Comparison of ENCODE assay signal across 16 cellular contexts in genomic region chr9:98517710-98518109, GRCh38.
A peak's percentile ranks its signal among the peaks of the same experiment; 100 is the strongest.
DNase-seq lines count a peak whose midpoint lies in the region; ATAC-seq, FAIRE-seq and TF ChIP-seq lines count a peak whose summit lies in the region.
"Had no signal": no experiment of that assay in that cellular context is flagged by ENCODE, and none has a peak within 500 bp of the region (broad histone marks: within the 10 kb centered on the region; RNA-seq: fewer than 3 reads in every experiment).

No MANE protein-coding gene starts in this region.

- H3K4me2 ChIP-seq in HCT116 (ENCODE audit: low read length) (no peak overlapping the region), K562 (ENCODE audit: insufficient read depth, low read length) (no peak overlapping the region)
- H3K4me2 ChIP-seq: BLaER1 treated with 17β-estradiol and CSF1 and Interleukin-3, amounts not matched to agents 10 nM and 100 nM; GM23338 had no signal

- TF ChIP-seq CTCF in HCT116 (IDR thresholded peaks at IDR 0.05 in 2 of 3, conservative IDR thresholded peaks at IDR 0.05 in 1 of 3; ENCODE audit: borderline replicate concordance in 1 of 3, insufficient read depth in 1 of 3, low read depth in 2 of 3, low read length in 2 of 3) (no peak), K562 (IDR thresholded peaks at IDR 0.05 in 2 of 3, conservative IDR thresholded peaks at IDR 0.05 in 1 of 3; ENCODE audit: insufficient read depth in 2 of 3, low read depth in 1 of 3, low read length in 3 of 3) (no peak), osteocyte (IDR thresholded peaks at IDR 0.05) (no peak), thyroid gland (IDR thresholded peaks at IDR 0.05) (no peak)

- H3K9me1 ChIP-seq in K562 (ENCODE audit: control insufficient read depth, insufficient read depth, low read length) = no peaks in the 10 kb centered on the region

- in situ Hi-C loops in K562 (cut with MboI) = no loop called here

- TF ChIP-seq POLR2A in HCT116 (IDR thresholded peaks at IDR 0.05; ENCODE audit: borderline replicate concordance, extremely low read depth, insufficient read depth, insufficient read length) (no peak), K562 (conservative IDR thresholded peaks at IDR 0.05) (no peak), thyroid gland (IDR thresholded peaks at IDR 0.05) (no peak)

- WGBS in K562 (ENCODE audit: insufficient coverage, low coverage, missing lambda C conversion rate) = 41% methylated on average over 3 of the region's 4 CpGs
- WGBS in thyroid gland, 2 donors = 86 to 89% methylated on average over 4 of the region's 4 CpGs

- H3K9me3 ChIP-seq in HCT116 (ENCODE audit: control insufficient read depth in 1 of 2, insufficient read depth in 1 of 2, low read depth in 1 of 2, low read length in 2 of 2) (no peaks in the 10 kb centered on the region), K562 (replicated peaks; ENCODE audit: control insufficient read depth, insufficient read depth, low read depth, low read length) (no peaks in the 10 kb centered on the region), thyroid gland (no peaks in the 10 kb centered on the region), T-helper 17 cell (ENCODE audit: control insufficient read depth, low read length, poor library complexity, severe bottlenecking) (no peaks in the 10 kb centered on the region)
- H3K9me3 ChIP-seq: BLaER1 treated with 17β-estradiol and CSF1 and Interleukin-3, amounts not matched to agents 10 nM and 100 nM; HAP-1 had no signal

- CTCF ChIA-PET in HCT116 (lab: Charles Lee) = no interaction called here
- CTCF ChIA-PET in K562 (lab: Yijun Ruan, JAX; ENCODE audit: low intra/inter-chr PET ratio) = no interaction called here

- H4K20me1 ChIP-seq in HCT116 (ENCODE audit: insufficient read depth) (no peaks in the 10 kb centered on the region), K562 (replicated peaks; ENCODE audit: control insufficient read depth, insufficient read depth, low read length) (no peaks in the 10 kb centered on the region)
- H4K20me1 ChIP-seq: BLaER1 treated with 17β-estradiol and CSF1 and Interleukin-3, amounts not matched to agents 10 nM and 100 nM had no signal

- POLR2A ChIA-PET in HCT116 (lab: Charles Lee) = no interaction called here
- POLR2A ChIA-PET in K562 (lab: Yijun Ruan, JAX) = interaction anchor here (0.6 kb wide), 2 partner anchors 20 to 1017 kb away, joined by 3 to 4 read pairs; no protein-coding TSS in a partner anchor

- no peaks in the 10 kb centered on the region for H3K79me2 ChIP-seq in HCT116 (ENCODE audit: insufficient read depth, low read length)
- no peaks in the 10 kb centered on the region for H3K79me2 ChIP-seq in K562 (ENCODE audit: control insufficient read depth, insufficient read depth, low read length)

- intact Hi-C loops in HCT116 (cut with micrococcal nuclease) (no loop called here), K562 (cut with micrococcal nuclease) (no loop called here), thyroid gland (cut with DNase I) (no loop called here)

- no peak for TF ChIP-seq EP300 in K562 (IDR thresholded peaks at IDR 0.05; ENCODE audit: low read length)

- H3K4me3 ChIP-seq in HCT116 (replicated peaks in 1 of 2; ENCODE audit: low read depth in 1 of 2, low read length in 2 of 2) (no peak overlapping the region), K562 (no peak overlapping the region), thyroid gland (replicated peaks in 1 of 3) (no peak overlapping the region)
- H3K4me3 ChIP-seq: BLaER1 treated with 17β-estradiol and CSF1 and Interleukin-3, amounts not matched to agents 10 nM and 100 nM; GM23338; HAP-1 had no signal

- H3K4me1 Mint-ChIP-seq in osteocyte (ENCODE audit: unreplicated experiment) = no peaks in the 10 kb centered on the region
- H3K4me1 Mint-ChIP-seq in T-helper 17 cell = no peaks in the 10 kb centered on the region
- H3K4me1 Mint-ChIP-seq: CD4-positive, CD25-positive, alpha-beta regulatory T cell had no signal

- H3K4me3 Mint-ChIP-seq in osteocyte (ENCODE audit: unreplicated experiment) = no peak overlapping the region
- H3K4me3 Mint-ChIP-seq in T-helper 17 cell = no peak overlapping the region
- H3K4me3 Mint-ChIP-seq: CD4-positive, CD25-positive, alpha-beta regulatory T cell; GM23338; HFFc6 had no signal

- no peak overlapping the region for H3K27ac Mint-ChIP-seq in osteocyte (ENCODE audit: unreplicated experiment)
- no peak overlapping the region for H3K27ac Mint-ChIP-seq in T-helper 17 cell
- H3K27ac Mint-ChIP-seq: CD4-positive, CD25-positive, alpha-beta regulatory T cell; GM23338; HFFc6 had no signal

- H2AFZ ChIP-seq in HCT116 (ENCODE audit: low read depth, low read length, poor library complexity, severe bottlenecking) (no peak overlapping the region), K562 (ENCODE audit: low read depth, low read length) (no peak overlapping the region)
- H2AFZ ChIP-seq: GM23338 had no signal

- H3K4me1 ChIP-seq in HCT116 (ENCODE audit: control insufficient read depth in 1 of 2, insufficient read depth in 2 of 2, low read length in 2 of 2) (no peaks in the 10 kb centered on the region), K562 (replicated peaks in 1 of 2; ENCODE audit: control insufficient read depth in 2 of 2, insufficient read depth in 2 of 2, low read length in 2 of 2) (no peaks in the 10 kb centered on the region), thyroid gland (peaks cover 11 to 19% of the 10 kb centered on the region in 2 donors)
- H3K4me1 ChIP-seq: HAP-1 had no signal

- H3K36me3 Mint-ChIP-seq in osteocyte (ENCODE audit: unreplicated experiment) = no peaks in the 10 kb centered on the region
- H3K36me3 Mint-ChIP-seq in T-helper 17 cell (ENCODE audit: low read depth) = peaks cover 2% of the 10 kb centered on the region
- H3K36me3 Mint-ChIP-seq: CD4-positive, CD25-positive, alpha-beta regulatory T cell had no signal

- H3K36me3 ChIP-seq in HCT116 (ENCODE audit: control insufficient read depth in 1 of 2, insufficient read depth in 2 of 2, low read length in 2 of 2) (no peaks in the 10 kb centered on the region), K562 (ENCODE audit: control insufficient read depth, insufficient read depth, low read length) (no peaks in the 10 kb centered on the region), thyroid gland (no peaks in the 10 kb centered on the region)
- H3K36me3 ChIP-seq: BLaER1 treated with 17β-estradiol and CSF1 and Interleukin-3, amounts not matched to agents 10 nM and 100 nM; HAP-1 had no signal

- FAIRE-seq in K562 (lab: Jason Lieb, UNC) = no peak
- FAIRE-seq: HTR-8/SVneo had no signal

- RAD21 ChIA-PET in HCT116 (lab: Charles Lee; ENCODE audit: low non-redundant PET in 1 of 2, low total read pairs in 2 of 2, uncharacterized antibody in 2 of 2, unreplicated experiment in 2 of 2) = no interaction called here

- H3K9ac ChIP-seq in HCT116 (ENCODE audit: low read length) (no peak overlapping the region), K562 (ENCODE audit: insufficient read depth in 1 of 2, low read depth in 2 of 2, low read length in 2 of 2) (no peak overlapping the region)
- H3K9ac ChIP-seq: BLaER1 treated with 17β-estradiol and CSF1 and Interleukin-3, amounts not matched to agents 10 nM and 100 nM had no signal

- peak; percentile 61 for ATAC-seq in HCT116
- ATAC-seq in K562 = peak; percentile 87
- no peak for ATAC-seq in T-helper 17 cell
- ATAC-seq in GM19452 (IDR thresholded peaks at IDR 0.05; ENCODE audit: unreplicated experiment) = no peak
- ATAC-seq: GM23338 had no signal

- H3K27me3 ChIP-seq in HCT116 (ENCODE audit: insufficient read depth, low read length) = no peaks in the 10 kb centered on the region
- H3K27me3 ChIP-seq in K562 (ENCODE audit: control insufficient read depth in 2 of 2, insufficient read depth in 2 of 2, low read length in 2 of 2) = no peaks in the 10 kb centered on the region
- no peaks in the 10 kb centered on the region for H3K27me3 ChIP-seq in thyroid gland
- H3K27me3 ChIP-seq: BLaER1 treated with 17β-estradiol and CSF1 and Interleukin-3, amounts not matched to agents 10 nM and 100 nM had no signal

- no peak for TF ChIP-seq RAD21 in HCT116 (IDR thresholded peaks at IDR 0.05; ENCODE audit: low read depth)
- TF ChIP-seq RAD21 in K562 (CRISPR knock-in tag; conservative IDR thresholded peaks at IDR 0.05 in 1 of 2, IDR thresholded peaks at IDR 0.05 in 1 of 2) = no peak

- DNase-seq in HCT116 (ENCODE audit: low read depth, low spot score) (no peak), NCI-H524 treated with DMSO at 0.1 percent for 48 hours (lab: John Stamatoyannopoulos, UW) (peak; percentile 22), K562 (ENCODE audit: extremely low read depth in 1 of 4, low spot score in 3 of 4) (peak in 3 of 4 experiments; percentile 23 to 39 (median 34)), osteocyte (ENCODE audit: extremely low spot score, unreplicated experiment) (peak; percentile 67), thyroid gland (no peak), T-helper 17 cell (no peak)
- DNase-seq: ACHN; CD4-positive, CD25-positive, alpha-beta regulatory T cell; DMS53; GF-D8; HFFc6 had no signal

- no TSS peak for BruUV-seq in HCT116 (replicated peaks; lab: Mats Ljungman, UMichigan)
- BruUV-seq in K562 (replicated peaks; lab: Mats Ljungman, UMichigan) = no TSS peak

- H3K9me2 ChIP-seq in HCT116 (ENCODE audit: insufficient read depth) = no peaks in the 10 kb centered on the region

- peaks cover 7% of the 10 kb centered on the region for H3K27me3 Mint-ChIP-seq in osteocyte (ENCODE audit: unreplicated experiment)
- peaks cover 45% of the 10 kb centered on the region for H3K27me3 Mint-ChIP-seq in T-helper 17 cell

- H3K9me3 Mint-ChIP-seq in osteocyte (ENCODE audit: unreplicated experiment) = no peaks in the 10 kb centered on the region
- H3K9me3 Mint-ChIP-seq: GM23338, HFFc6 had no signal

- H3K27ac ChIP-seq in HCT116 (ENCODE audit: low read depth, low read length) (no peak overlapping the region), K562 (ENCODE audit: extremely low read depth, low read depth, low read length) (no peak overlapping the region), thyroid gland (no peak overlapping the region)
- H3K27ac ChIP-seq: BLaER1 treated with 17β-estradiol and CSF1 and Interleukin-3, amounts not matched to agents 10 nM and 100 nM had no signal

TF ChIP-seq in HCT116, 20 proteins besides CTCF, POLR2A, EP300 and RAD21 (continues in another document):
- TF ChIP-seq SRF (IDR thresholded peaks at IDR 0.05; ENCODE audit: low read depth) = no peak
- no peak for TF ChIP-seq SP1 (IDR thresholded peaks at IDR 0.05; ENCODE audit: low read depth)
- TF ChIP-seq FOSL1 (IDR thresholded peaks at IDR 0.05; ENCODE audit: low read depth) = no peak
- TF ChIP-seq ZNF274 (IDR thresholded peaks at IDR 0.05; ENCODE audit: low read depth, low read length) = no peak
- TF ChIP-seq ZFX (IDR thresholded peaks at IDR 0.05) = no peak

TF ChIP-seq in K562, 482 proteins besides CTCF, POLR2A, EP300 and RAD21 (continues in another document):
- TF ChIP-seq HIVEP1 (CRISPR knock-in tag; IDR thresholded peaks at IDR 0.05) (no peak), NFYB (IDR thresholded peaks at IDR 0.05; ENCODE audit: extremely low read depth, insufficient read length) (peak; percentile 80), RAD51 (IDR thresholded peaks at IDR 0.05; ENCODE audit: borderline replicate concordance, low read depth) (no peak), U2AF1 (optimal IDR thresholded peaks at IDR 0.05; ENCODE audit: low read depth, low read length) (no peak)

Comparison
In these comparisons a context has a peak if more than half of its experiments do, and no peak if none do; other contexts are left out.
1. ATAC-seq: peak in HCT116 (single experiment) and K562 (single experiment); none in T-helper 17 cell (single experiment) and GM19452 (single experiment).
2. DNase-seq: peak in NCI-H524 treated with DMSO at 0.1 percent for 48 hours (single experiment), K562 (3 of 4) and osteocyte (single experiment); none in HCT116 (single experiment), thyroid gland (0 of 2) and T-helper 17 cell (0 of 3).